Comparison of ENCODE assay signal across 17 cellular contexts in the genomic region with DNA sequence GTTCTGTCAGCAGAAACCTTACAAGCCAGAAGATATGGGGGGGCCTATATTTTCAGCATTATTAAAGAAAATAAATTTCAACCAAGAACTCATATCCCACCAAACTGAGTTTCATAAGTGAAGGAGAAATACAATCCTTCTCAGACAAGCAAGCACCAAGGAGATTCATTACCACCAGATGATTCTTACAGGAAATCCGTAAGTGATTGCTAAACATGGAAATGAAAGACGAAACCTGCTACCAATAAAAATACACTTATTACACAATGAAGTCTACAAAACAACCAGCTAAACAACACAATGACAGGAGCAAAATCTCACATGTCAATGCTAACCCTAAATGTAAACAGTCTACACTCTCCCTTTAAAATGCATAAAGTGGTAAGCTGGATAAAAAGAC.
"Had no signal": no experiment of that assay in that cellular context is flagged by ENCODE, and none has a peak within 500 bp of the region (broad histone marks: within the 10 kb centered on the region; RNA-seq: fewer than 3 reads in every experiment).

No MANE protein-coding gene starts in this region.

- DNase-seq: activated CD4-positive, alpha-beta T cell treated with anti-CD3 and anti-CD28 coated beads, Interleukin-2, amount 10 ng/mL, durations not matched to agents 7 days and 5 days; activated CD8-positive, alpha-beta memory T cell treated with anti-CD3 and anti-CD28 coated beads, Interleukin-2, amount 50 U/mL, for 48 hours; activated naive CD4-positive, alpha-beta T cell; activated naive CD8-positive, alpha-beta T cell treated with anti-CD3 and anti-CD28 coated beads, Interleukin-2, amount 50 U/mL, for 24 hours; aorta; cerebellar nuclear complex; heart right ventricle; ovary; thyroid gland; uterus had no signal

- H3K27ac Mint-ChIP-seq: activated CD4-positive, alpha-beta T cell treated with anti-CD3 and anti-CD28 coated beads, Interleukin-2, amount 10 ng/mL, durations not matched to agents 7 days and 5 days; activated naive CD8-positive, alpha-beta T cell treated with anti-CD3 and anti-CD28 coated beads, Interleukin-2, amount 50 U/mL, for 24 hours; neural progenitor cell; stimulated activated effector memory CD8-positive, alpha-beta T cell treated with anti-CD3 and anti-CD28 coated beads, Interleukin-12 subunit alpha, Interleukin-12 subunit beta, amount 100 ng/mL, for 72 hours; T-helper 2 cell treated with Interferon-gamma antibody and Interleukin-4, amounts not matched to agents 5 μg/mL and 100 μg/mL, for 36 hours had no signal

- H3K4me3 ChIP-seq: gastroesophageal sphincter, heart right ventricle, lung, neural progenitor cell, ovary, thyroid gland, uterus had no signal

- H3K9ac ChIP-seq: neural progenitor cell had no signal

- H3K4me3 Mint-ChIP-seq: activated CD4-positive, alpha-beta T cell treated with anti-CD3 and anti-CD28 coated beads, Interleukin-2, amount 10 ng/mL, durations not matched to agents 7 days and 5 days; activated naive CD8-positive, alpha-beta T cell treated with anti-CD3 and anti-CD28 coated beads, Interleukin-2, amount 50 U/mL, for 24 hours; neural progenitor cell; stimulated activated effector memory CD8-positive, alpha-beta T cell treated with anti-CD3 and anti-CD28 coated beads, Interleukin-12 subunit alpha, Interleukin-12 subunit beta, amount 100 ng/mL, for 72 hours; T-helper 2 cell treated with Interferon-gamma antibody and Interleukin-4, amounts not matched to agents 5 μg/mL and 100 μg/mL, for 36 hours had no signal

- H3K9me3 ChIP-seq: gastroesophageal sphincter, heart right ventricle, ovary, thyroid gland, uterus had no signal

- H3K9me3 Mint-ChIP-seq: activated CD4-positive, alpha-beta T cell treated with anti-CD3 and anti-CD28 coated beads, Interleukin-2, amount 10 ng/mL, durations not matched to agents 7 days and 5 days; activated naive CD8-positive, alpha-beta T cell treated with anti-CD3 and anti-CD28 coated beads, Interleukin-2, amount 50 U/mL, for 24 hours; neural progenitor cell; T-helper 2 cell treated with Interferon-gamma antibody and Interleukin-4, amounts not matched to agents 5 μg/mL and 100 μg/mL, for 36 hours had no signal

- H3K27ac ChIP-seq: epithelial cell of prostate, gastroesophageal sphincter, neural progenitor cell, ovary, thyroid gland, uterus had no signal

- H3K36me3 ChIP-seq: gastroesophageal sphincter, heart right ventricle, neural progenitor cell, ovary, thyroid gland, uterus had no signal

- ATAC-seq: activated naive CD8-positive, alpha-beta T cell treated with anti-CD3 and anti-CD28 coated beads, Interleukin-2, amount 50 U/mL, for 24 hours; gastroesophageal sphincter; heart right ventricle; sciatic nerve; stimulated activated effector memory CD8-positive, alpha-beta T cell treated with anti-CD3 and anti-CD28 coated beads, Interleukin-12 subunit alpha, Interleukin-12 subunit beta, amount 100 ng/mL, for 72 hours had no signal

- H3K27me3 ChIP-seq: gastroesophageal sphincter, neural progenitor cell, ovary, thyroid gland, uterus had no signal

- H3K4me2 ChIP-seq: neural progenitor cell had no signal

- H3K4me1 ChIP-seq: gastroesophageal sphincter, thyroid gland, uterus had no signal

- H3K36me3 Mint-ChIP-seq: neural progenitor cell; stimulated activated effector memory CD8-positive, alpha-beta T cell treated with anti-CD3 and anti-CD28 coated beads, Interleukin-12 subunit alpha, Interleukin-12 subunit beta, amount 100 ng/mL, for 72 hours had no signal

- H3K4me1 Mint-ChIP-seq: activated CD4-positive, alpha-beta T cell treated with anti-CD3 and anti-CD28 coated beads, Interleukin-2, amount 10 ng/mL, durations not matched to agents 7 days and 5 days; activated naive CD8-positive, alpha-beta T cell treated with anti-CD3 and anti-CD28 coated beads, Interleukin-2, amount 50 U/mL, for 24 hours; neural progenitor cell; stimulated activated effector memory CD8-positive, alpha-beta T cell treated with anti-CD3 and anti-CD28 coated beads, Interleukin-12 subunit alpha, Interleukin-12 subunit beta, amount 100 ng/mL, for 72 hours had no signal

- H2AFZ ChIP-seq: neural progenitor cell had no signal
